24 cellular contexts compared by ENCODE assay signal in genomic region chr11:105070221-105070789, GRCh38. TPM values are rescaled to one million over a fixed set of nuclear protein-coding genes. Genes with fewer than 3 reads are reported as not detected.
DNase-seq lines count a peak whose midpoint lies in the region; ATAC-seq and TF ChIP-seq lines count a peak whose summit lies in the region.
"Had no signal": no experiment of that assay in that cellular context is flagged by ENCODE, and none has a peak within 500 bp of the region (broad histone marks: within the 10 kb centered on the region; RNA-seq: fewer than 3 reads in every experiment).

No MANE protein-coding gene starts in this region.

- no peaks in the 10 kb centered on the region for H3K27me3 Mint-ChIP-seq in activated naive CD8-positive, alpha-beta T cell treated with anti-CD3 and anti-CD28 coated beads, Interleukin-2, amount 10 ng/mL, durations not matched to agents 7 days and 5 days
- H3K27me3 Mint-ChIP-seq in activated naive CD8-positive, alpha-beta T cell treated with anti-CD3 and anti-CD28 coated beads, Interleukin-2, amount 50 U/mL, for 24 hours = no peaks in the 10 kb centered on the region
- no peaks in the 10 kb centered on the region for H3K27me3 Mint-ChIP-seq in central memory CD8-positive, alpha-beta T cell

- peak; percentile 9 for DNase-seq in DMS53 (lab: John Stamatoyannopoulos, UW)
- DNase-seq in DMS53 treated with DMSO at 0.1 percent for 48 hours (lab: John Stamatoyannopoulos, UW; ENCODE audit: unreplicated experiment) = no peak
- no peak for DNase-seq in activated naive CD8-positive, alpha-beta T cell treated with anti-CD3 and anti-CD28 coated beads, Interleukin-2, amount 10 ng/mL, durations not matched to agents 7 days and 5 days
- DNase-seq in activated naive CD8-positive, alpha-beta T cell treated with anti-CD3 and anti-CD28 coated beads, Interleukin-2, amount 50 U/mL, for 24 hours = no peak
- no peak for DNase-seq in central memory CD8-positive, alpha-beta T cell (ENCODE audit: low spot score in 2 of 2)
- DNase-seq in testis = no peak
- no peak for DNase-seq in DMS79 treated with DMSO at 0.1 percent for 48 hours (lab: John Stamatoyannopoulos, UW)
- DNase-seq: DMS 273 treated with DMSO at 0.1 percent for 48 hours; islet precursor cell; natural killer cell; NCI-H187 treated with DMSO at 0.1 percent for 48 hours; SIG-M5; stimulated activated CD8-positive, alpha-beta memory T cell treated with anti-CD3 and anti-CD28 coated beads, Interleukin-4, amount 100 ng/mL, for 48 hours; T-helper 9 cell; thyroid gland had no signal

- no peaks in the 10 kb centered on the region for H3K4me1 ChIP-seq in testis
- H3K4me1 ChIP-seq: thyroid gland had no signal

- 87 to 89% methylated on average over 6 of the region's 6 CpGs for WGBS in testis, 2 donors

- H3K36me3 Mint-ChIP-seq in activated naive CD8-positive, alpha-beta T cell treated with anti-CD3 and anti-CD28 coated beads, Interleukin-2, amount 10 ng/mL, durations not matched to agents 7 days and 5 days = peaks cover 8% of the 10 kb centered on the region
- no peaks in the 10 kb centered on the region for H3K36me3 Mint-ChIP-seq in activated naive CD8-positive, alpha-beta T cell treated with anti-CD3 and anti-CD28 coated beads, Interleukin-2, amount 50 U/mL, for 24 hours (ENCODE audit: low read depth)
- no peaks in the 10 kb centered on the region for H3K36me3 Mint-ChIP-seq in central memory CD8-positive, alpha-beta T cell (ENCODE audit: insufficient read depth)
- H3K36me3 Mint-ChIP-seq: memory B cell, natural killer cell had no signal

- H3K27ac ChIP-seq in testis = no peak overlapping the region
- H3K27ac ChIP-seq: 22Rv1, cardiac muscle cell, hepatocyte, thyroid gland had no signal

- peak overlapping the region; percentile 71 for H3K27ac Mint-ChIP-seq in activated naive CD8-positive, alpha-beta T cell treated with anti-CD3 and anti-CD28 coated beads, Interleukin-2, amount 10 ng/mL, durations not matched to agents 7 days and 5 days
- no peak overlapping the region for H3K27ac Mint-ChIP-seq in activated naive CD8-positive, alpha-beta T cell treated with anti-CD3 and anti-CD28 coated beads, Interleukin-2, amount 50 U/mL, for 24 hours
- no peak overlapping the region for H3K27ac Mint-ChIP-seq in central memory CD8-positive, alpha-beta T cell (ENCODE audit: low read depth)
- H3K27ac Mint-ChIP-seq: B cell, memory B cell, natural killer cell had no signal

- H3K4me3 Mint-ChIP-seq in activated naive CD8-positive, alpha-beta T cell treated with anti-CD3 and anti-CD28 coated beads, Interleukin-2, amount 10 ng/mL, durations not matched to agents 7 days and 5 days = peak overlapping the region; percentile 64
- H3K4me3 Mint-ChIP-seq in activated naive CD8-positive, alpha-beta T cell treated with anti-CD3 and anti-CD28 coated beads, Interleukin-2, amount 50 U/mL, for 24 hours = no peak overlapping the region
- peak overlapping the region; percentile 74 for H3K4me3 Mint-ChIP-seq in central memory CD8-positive, alpha-beta T cell
- H3K4me3 Mint-ChIP-seq: B cell, memory B cell had no signal

- H3K4me3 ChIP-seq in testis = no peak overlapping the region
- H3K4me3 ChIP-seq: cardiac muscle cell, hepatocyte, thyroid gland had no signal

- POLR2A ChIA-PET in activated naive CD8-positive, alpha-beta T cell treated with anti-CD3 and anti-CD28 coated beads, Interleukin-2, amount 10 ng/mL, durations not matched to agents 7 days and 5 days (lab: Charles Lee) = no interaction called here

- no peaks in the 10 kb centered on the region for H3K27me3 ChIP-seq in testis
- H3K27me3 ChIP-seq: cardiac muscle cell, hepatocyte, thyroid gland had no signal

- intact Hi-C loops in testis (cut with DNase I; ENCODE audit: low total_unique reads) = no loop called here

- peaks cover 13% of the 10 kb centered on the region for H3K4me1 Mint-ChIP-seq in activated naive CD8-positive, alpha-beta T cell treated with anti-CD3 and anti-CD28 coated beads, Interleukin-2, amount 10 ng/mL, durations not matched to agents 7 days and 5 days
- H3K4me1 Mint-ChIP-seq in activated naive CD8-positive, alpha-beta T cell treated with anti-CD3 and anti-CD28 coated beads, Interleukin-2, amount 50 U/mL, for 24 hours = peaks cover 13% of the 10 kb centered on the region
- H3K4me1 Mint-ChIP-seq in central memory CD8-positive, alpha-beta T cell = peaks cover 16% of the 10 kb centered on the region
- H3K4me1 Mint-ChIP-seq: B cell had no signal

- no peaks in the 10 kb centered on the region for H3K36me3 ChIP-seq in testis (ENCODE audit: low read depth, missing control alignments)
- H3K36me3 ChIP-seq: cardiac muscle cell, thyroid gland had no signal

- peak; percentile 68 for ATAC-seq in activated naive CD8-positive, alpha-beta T cell treated with anti-CD3 and anti-CD28 coated beads, Interleukin-2, amount 10 ng/mL, durations not matched to agents 7 days and 5 days (ENCODE audit: low read depth)
- no peak for ATAC-seq in activated naive CD8-positive, alpha-beta T cell treated with anti-CD3 and anti-CD28 coated beads, Interleukin-2, amount 50 U/mL, for 24 hours
- no peak for ATAC-seq in central memory CD8-positive, alpha-beta T cell (replicated peaks; ENCODE audit: extremely low read depth, poor library complexity, severe bottlenecking)
- no peak for ATAC-seq in SK-N-SH treated with all-trans-retinoic acid at 6 μM for 48 hours

- no peak for TF ChIP-seq POLR2A in testis (IDR thresholded peaks at IDR 0.05)

- no peak for TF ChIP-seq CTCF in testis (IDR thresholded peaks at IDR 0.05)

- H3K9me3 ChIP-seq in testis = no peaks in the 10 kb centered on the region
- H3K9me3 ChIP-seq: thyroid gland had no signal

- peaks cover 3% of the 10 kb centered on the region for H3K9me3 Mint-ChIP-seq in activated naive CD8-positive, alpha-beta T cell treated with anti-CD3 and anti-CD28 coated beads, Interleukin-2, amount 10 ng/mL, durations not matched to agents 7 days and 5 days
- H3K9me3 Mint-ChIP-seq in activated naive CD8-positive, alpha-beta T cell treated with anti-CD3 and anti-CD28 coated beads, Interleukin-2, amount 50 U/mL, for 24 hours = no peaks in the 10 kb centered on the region
- no peaks in the 10 kb centered on the region for H3K9me3 Mint-ChIP-seq in central memory CD8-positive, alpha-beta T cell
- H3K9me3 Mint-ChIP-seq: memory B cell, natural killer cell had no signal

TF ChIP-seq in SK-N-SH treated with all-trans-retinoic acid at 6 μM for 48 hours, 23 proteins besides CTCF, POLR2A, EP300 and RAD21 (continues in another document):
- TF ChIP-seq PPARA (CRISPR knock-in tag; IDR thresholded peaks at IDR 0.05; ENCODE audit: borderline replicate concordance) (no peak), CSDC2 (CRISPR knock-in tag; IDR thresholded peaks at IDR 0.05) (no peak), ZFP3 (CRISPR knock-in tag; IDR thresholded peaks at IDR 0.05) (no peak), SNAI2 (CRISPR knock-in tag; IDR thresholded peaks at IDR 0.05) (no peak), CSRNP3 (CRISPR knock-in tag; IDR thresholded peaks at IDR 0.05) (no peak), ZNF70 (CRISPR knock-in tag; IDR thresholded peaks at IDR 0.05) (no peak), TOX (CRISPR knock-in tag; IDR thresholded peaks at IDR 0.05; ENCODE audit: borderline replicate concordance) (no peak), ZNF565 (CRISPR knock-in tag; conservative IDR thresholded peaks at IDR 0.05; ENCODE audit: low read depth) (no peak), ZNF8 (CRISPR knock-in tag; IDR thresholded peaks at IDR 0.05) (no peak), ESRRG (CRISPR knock-in tag; IDR thresholded peaks at IDR 0.05) (no peak)
- TF ChIP-seq, protein P1, sequence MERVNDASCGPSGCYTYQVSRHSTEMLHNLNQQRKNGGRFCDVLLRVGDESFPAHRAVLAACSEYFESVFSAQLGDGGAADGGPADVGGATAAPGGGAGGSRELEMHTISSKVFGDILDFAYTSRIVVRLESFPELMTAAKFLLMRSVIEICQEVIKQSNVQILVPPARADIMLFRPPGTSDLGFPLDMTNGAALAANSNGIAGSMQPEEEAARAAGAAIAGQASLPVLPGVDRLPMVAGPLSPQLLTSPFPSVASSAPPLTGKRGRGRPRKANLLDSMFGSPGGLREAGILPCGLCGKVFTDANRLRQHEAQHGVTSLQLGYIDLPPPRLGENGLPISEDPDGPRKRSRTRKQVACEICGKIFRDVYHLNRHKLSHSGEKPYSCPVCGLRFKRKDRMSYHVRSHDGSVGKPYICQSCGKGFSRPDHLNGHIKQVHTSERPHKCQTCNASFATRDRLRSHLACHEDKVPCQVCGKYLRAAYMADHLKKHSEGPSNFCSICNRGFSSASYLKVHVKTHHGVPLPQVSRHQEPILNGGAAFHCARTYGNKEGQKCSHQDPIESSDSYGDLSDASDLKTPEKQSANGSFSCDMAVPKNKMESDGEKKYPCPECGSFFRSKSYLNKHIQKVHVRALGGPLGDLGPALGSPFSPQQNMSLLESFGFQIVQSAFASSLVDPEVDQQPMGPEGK (CRISPR knock-in tag; IDR thresholded peaks at IDR 0.05; ENCODE audit: borderline replicate concordance) = no peak

RNA-seq across cellular contexts. Expression of gene CARD16, which starts 25.2 kb away (rescaled TPM):
- 10 to 100 TPM; 72.5 to 83.7 TPM for total RNA-seq in activated naive CD8-positive, alpha-beta T cell treated with anti-CD3 and anti-CD28 coated beads, Interleukin-2, amount 10 ng/mL, durations not matched to agents 7 days and 5 days
- total RNA-seq in testis = 1 to 10 TPM; 1.4 to 1.5 TPM
- 5.7 TPM for polyA plus RNA-seq in testis (ENCODE audit: insufficient read depth, low read depth, low replicate concordance)
- total RNA-seq: cardiac muscle cell, H1, NCI-H460 had no signal
- polyA plus RNA-seq: cardiac muscle cell, H1 had no signal

RNA-seq across cellular contexts. Expression of gene CASP1, which starts 35.4 kb away (rescaled TPM):
- total RNA-seq in activated naive CD8-positive, alpha-beta T cell treated with anti-CD3 and anti-CD28 coated beads, Interleukin-2, amount 10 ng/mL, durations not matched to agents 7 days and 5 days = 10 to 100 TPM; 93.6 to 98.6 TPM
- 1 to 10 TPM; 1.8 to 3.9 TPM for total RNA-seq in testis
- polyA plus RNA-seq in testis (ENCODE audit: insufficient read depth, low read depth, low replicate concordance) = 6.1 TPM
- total RNA-seq: cardiac muscle cell, H1 had no signal
- polyA plus RNA-seq: H1 had no signal

RNA-seq across cellular contexts. Expression of gene CASP5, which starts 47.3 kb away (rescaled TPM):
- total RNA-seq in activated naive CD8-positive, alpha-beta T cell treated with anti-CD3 and anti-CD28 coated beads, Interleukin-2, amount 10 ng/mL, durations not matched to agents 7 days and 5 days = not detected
- not detected for total RNA-seq in testis
- polyA plus RNA-seq in testis (ENCODE audit: insufficient read depth, low read depth, low replicate concordance) = 0.37 TPM
- total RNA-seq: B cell, cardiac muscle cell, H1, MCF 10A, thyroid gland had no signal
- polyA plus RNA-seq: cardiac muscle cell, H1 had no signal

Comparison
In these comparisons a context has a peak if more than half of its experiments do, and no peak if none do; other contexts are left out.
1. RNA of gene CARD16, which starts 25.2 kb away (total RNA-seq): 72.5 to 83.7 TPM in activated naive CD8-positive, alpha-beta T cell treated with anti-CD3 and anti-CD28 coated beads, Interleukin-2, amount 10 ng/mL, durations not matched to agents 7 days and 5 days; 1.4 to 1.5 TPM in testis; every median in the first group is over 10 times any median in the second.
2. RNA of gene CASP1, which starts 35.4 kb away (total RNA-seq): 93.6 to 98.6 TPM in activated naive CD8-positive, alpha-beta T cell treated with anti-CD3 and anti-CD28 coated beads, Interleukin-2, amount 10 ng/mL, durations not matched to agents 7 days and 5 days; 1.8 to 3.9 TPM in testis; every median in the first group is over 10 times any median in the second.